ENCODE assay signal across 10 cellular contexts in the genomic region with DNA sequence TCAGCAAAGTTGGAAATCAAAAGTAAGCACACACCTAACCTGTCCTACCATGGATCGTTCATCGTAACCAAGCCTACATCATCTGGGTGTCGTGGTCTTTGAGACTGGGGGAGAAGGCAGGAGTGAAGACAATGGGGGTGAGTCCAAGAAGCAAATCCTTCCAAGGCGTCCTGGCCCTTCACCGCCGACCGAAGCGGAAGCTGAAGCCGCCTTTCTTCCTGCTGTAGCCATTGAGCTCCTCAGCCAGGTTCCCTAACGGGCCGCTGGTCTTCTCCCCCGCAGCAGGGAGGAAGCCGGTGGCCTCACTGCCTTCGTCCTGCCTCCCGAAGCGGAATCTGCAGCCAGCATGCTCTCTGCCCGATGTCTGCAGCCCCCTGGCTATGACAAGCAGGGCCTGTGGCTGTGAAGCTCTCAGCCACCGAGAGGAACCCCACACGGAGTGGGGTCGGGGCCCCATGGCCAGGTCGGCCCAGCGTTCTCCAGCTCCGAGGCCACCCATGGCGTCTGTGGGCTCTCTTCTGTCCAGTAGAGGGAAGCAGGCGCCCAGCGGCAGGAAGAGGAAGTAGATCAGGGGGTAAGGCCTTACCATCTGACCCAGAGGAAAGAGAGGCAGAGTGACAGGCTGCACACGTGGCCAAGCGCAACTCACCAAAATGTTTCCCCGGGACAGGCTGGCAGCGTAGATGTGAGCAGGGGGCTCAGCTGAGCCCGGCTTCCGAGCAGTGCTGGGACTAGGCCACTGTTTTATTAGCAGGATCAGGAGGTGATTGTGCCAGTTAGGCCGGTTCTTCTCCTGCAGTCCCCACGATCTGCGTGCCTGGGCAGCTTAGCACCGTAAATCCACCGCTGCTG. TPM values are rescaled to one million over a fixed set of nuclear protein-coding genes. Genes with fewer than 3 reads are reported as not detected.
A peak's percentile ranks its signal among the peaks of the same experiment; 100 is the strongest.
DNase-seq lines count a peak whose midpoint lies in the region; ATAC-seq and TF ChIP-seq lines count a peak whose summit lies in the region.
"Had no signal": no experiment of that assay in that cellular context is flagged by ENCODE, and none has a peak within 500 bp of the region (broad histone marks: within the 10 kb centered on the region; RNA-seq: fewer than 3 reads in every experiment).

No MANE protein-coding gene starts in this region.

- no peaks in the 10 kb centered on the region for H3K9me3 Mint-ChIP-seq in activated naive CD8-positive, alpha-beta T cell treated with anti-CD3 and anti-CD28 coated beads, Interleukin-2, amount 50 U/mL, for 24 hours

- H3K27me3 Mint-ChIP-seq in activated naive CD8-positive, alpha-beta T cell treated with anti-CD3 and anti-CD28 coated beads, Interleukin-2, amount 50 U/mL, for 24 hours = no peaks in the 10 kb centered on the region

- intact Hi-C loops in sigmoid colon (cut with DNase I) = no loop called here

- H3K79me2 ChIP-seq in hepatocyte = no peaks in the 10 kb centered on the region

- H3K9me3 ChIP-seq in HEK293 (ENCODE audit: control insufficient read depth, insufficient read depth, low read depth, low read length) (no peaks in the 10 kb centered on the region), hepatocyte (ENCODE audit: low read depth) (no peaks in the 10 kb centered on the region), sigmoid colon (no peaks in the 10 kb centered on the region)

- no peak overlapping the region for H2AFZ ChIP-seq in hepatocyte

- no peak overlapping the region for H3K4me2 ChIP-seq in hepatocyte

- H3K36me3 ChIP-seq in HEK293 (ENCODE audit: control insufficient read depth in 2 of 2, insufficient read depth in 1 of 2, low read length in 2 of 2) (peaks cover 0 to 42% of the 10 kb centered on the region in 2 experiments; a peak in 1 of 3 replicates), hepatocyte (replicated peaks; ENCODE audit: insufficient read depth, low read depth) (no peaks in the 10 kb centered on the region), sigmoid colon (peaks cover 30 to 54% (median 43%) of the 10 kb centered on the region in 4 donors)

- no peak for DNase-seq in activated naive CD8-positive, alpha-beta T cell treated with anti-CD3 and anti-CD28 coated beads, Interleukin-2, amount 50 U/mL, for 24 hours
- no peak for DNase-seq in hepatocyte (ENCODE audit: low spot score)
- DNase-seq in sigmoid colon = no peak
- DNase-seq in RPMI8226 = no peak
- DNase-seq in GM10266 (ENCODE audit: extremely low spot score) = no peak
- DNase-seq: activated CD4-positive, alpha-beta T cell treated with anti-CD3 and anti-CD28 coated beads, Interleukin-2, amount 50 U/mL, for 48 hours; cerebellar nuclear complex had no signal

- no peaks in the 10 kb centered on the region for H3K9me2 ChIP-seq in hepatocyte (replicated peaks; ENCODE audit: insufficient read depth)

- CTCF ChIA-PET in HEK293 (lab: Yijun Ruan, JAX) = interaction anchor here (0.6 to 2.9 kb wide), 12 partner anchors 23 to 211 kb away, joined by 3 to 13 read pairs (median 6); no protein-coding TSS in a partner anchor

- H3K27ac ChIP-seq in HEK293 (ENCODE audit: extremely low read depth, low read depth, low read length) (no peak overlapping the region), hepatocyte (no peak overlapping the region), sigmoid colon (peak overlapping the region in 3 of 4 donors; percentile 40 to 63 (median 49))

- TF ChIP-seq POLR2A in sigmoid colon (IDR thresholded peaks at IDR 0.05) = no peak

- ATAC-seq in activated naive CD8-positive, alpha-beta T cell treated with anti-CD3 and anti-CD28 coated beads, Interleukin-2, amount 50 U/mL, for 24 hours = peak; percentile 27
- ATAC-seq in GM19324 (IDR thresholded peaks at IDR 0.05; ENCODE audit: low FRiP score, unreplicated experiment) (no peak), HG02763 (IDR thresholded peaks at IDR 0.05; ENCODE audit: unreplicated experiment) (no peak)

- H3K27ac Mint-ChIP-seq in activated naive CD8-positive, alpha-beta T cell treated with anti-CD3 and anti-CD28 coated beads, Interleukin-2, amount 50 U/mL, for 24 hours = no peak overlapping the region

- H3K36me3 Mint-ChIP-seq in activated naive CD8-positive, alpha-beta T cell treated with anti-CD3 and anti-CD28 coated beads, Interleukin-2, amount 50 U/mL, for 24 hours (ENCODE audit: low read depth) = no peaks in the 10 kb centered on the region

- no peak overlapping the region for H3K4me3 ChIP-seq in HEK293 (ENCODE audit: low read depth, low read length)
- no peak overlapping the region for H3K4me3 ChIP-seq in hepatocyte
- no peak overlapping the region for H3K4me3 ChIP-seq in sigmoid colon

- H4K20me1 ChIP-seq in hepatocyte (ENCODE audit: insufficient read depth, poor library complexity, severe bottlenecking) = no peaks in the 10 kb centered on the region

- TF ChIP-seq EP300 in sigmoid colon (IDR thresholded peaks at IDR 0.05) = no peak

- H3K4me3 Mint-ChIP-seq in activated naive CD8-positive, alpha-beta T cell treated with anti-CD3 and anti-CD28 coated beads, Interleukin-2, amount 50 U/mL, for 24 hours = no peak overlapping the region

- POLR2A ChIA-PET in HEK293 (lab: Yijun Ruan, JAX) = interaction anchor here (1.0 kb wide), 1 partner anchor 46 kb away, joined by 3 read pairs; no protein-coding TSS in a partner anchor

- H3K27me3 ChIP-seq in hepatocyte (no peaks in the 10 kb centered on the region), sigmoid colon (peaks cover 0 to 11% (median 0%) of the 10 kb centered on the region in 3 donors)

- TF ChIP-seq CTCF in HEK293 (tag by site-specific recombination; IDR thresholded peaks at IDR 0.05) (peak; percentile 53), hepatocyte (IDR thresholded peaks at IDR 0.05; ENCODE audit: poor library complexity) (peak; percentile 20), sigmoid colon (IDR thresholded peaks at IDR 0.05) (peak in 2 of 4 experiments; percentile 21 to 33), GM10266 (IDR thresholded peaks at IDR 0.05; ENCODE audit: control insufficient read depth, insufficient read depth, low read depth, missing control alignments) (no peak)

- H3K4me1 Mint-ChIP-seq in activated naive CD8-positive, alpha-beta T cell treated with anti-CD3 and anti-CD28 coated beads, Interleukin-2, amount 50 U/mL, for 24 hours = no peaks in the 10 kb centered on the region

- H3K4me1 ChIP-seq in HEK293 (ENCODE audit: control insufficient read depth, insufficient read depth, low read length) (no peaks in the 10 kb centered on the region), hepatocyte (ENCODE audit: insufficient read depth) (no peaks in the 10 kb centered on the region), sigmoid colon (peaks cover 0 to 40% (median 32%) of the 10 kb centered on the region in 4 donors)

- WGBS in hepatocyte (ENCODE audit: low lambda C conversion rate, missing lambda C conversion rate) = 90% methylated on average over 37 of the region's 37 CpGs
- 58 to 70% methylated on average over 37 of the region's 37 CpGs for WGBS in sigmoid colon, 2 donors

TF ChIP-seq in HEK293, 187 proteins besides CTCF, POLR2A, EP300 and RAD21:
- TF ChIP-seq ZFP69B (tag by site-specific recombination; IDR thresholded peaks at IDR 0.05) (no peak), ZNF654 (tag by site-specific recombination; IDR thresholded peaks at IDR 0.05; ENCODE audit: low read depth) (0 out of 2 replicates have a peak, but pooled peaks have one; percentile 4), ZNF560 (tag by site-specific recombination; IDR thresholded peaks at IDR 0.05; ENCODE audit: borderline replicate concordance) (no peak), ZNF521 (tag by site-specific recombination; IDR thresholded peaks at IDR 0.05) (no peak)
- TF ChIP-seq, protein P1, sequence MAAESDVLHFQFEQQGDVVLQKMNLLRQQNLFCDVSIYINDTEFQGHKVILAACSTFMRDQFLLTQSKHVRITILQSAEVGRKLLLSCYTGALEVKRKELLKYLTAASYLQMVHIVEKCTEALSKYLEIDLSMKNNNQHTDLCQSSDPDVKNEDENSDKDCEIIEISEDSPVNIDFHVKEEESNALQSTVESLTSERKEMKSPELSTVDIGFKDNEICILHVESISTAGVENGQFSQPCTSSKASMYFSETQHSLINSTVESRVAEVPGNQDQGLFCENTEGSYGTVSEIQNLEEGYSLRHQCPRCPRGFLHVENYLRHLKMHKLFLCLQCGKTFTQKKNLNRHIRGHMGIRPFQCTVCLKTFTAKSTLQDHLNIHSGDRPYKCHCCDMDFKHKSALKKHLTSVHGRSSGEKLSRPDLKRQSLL (tag by site-specific recombination; IDR thresholded peaks at IDR 0.05) = no peak
- TF ChIP-seq, protein P2, sequence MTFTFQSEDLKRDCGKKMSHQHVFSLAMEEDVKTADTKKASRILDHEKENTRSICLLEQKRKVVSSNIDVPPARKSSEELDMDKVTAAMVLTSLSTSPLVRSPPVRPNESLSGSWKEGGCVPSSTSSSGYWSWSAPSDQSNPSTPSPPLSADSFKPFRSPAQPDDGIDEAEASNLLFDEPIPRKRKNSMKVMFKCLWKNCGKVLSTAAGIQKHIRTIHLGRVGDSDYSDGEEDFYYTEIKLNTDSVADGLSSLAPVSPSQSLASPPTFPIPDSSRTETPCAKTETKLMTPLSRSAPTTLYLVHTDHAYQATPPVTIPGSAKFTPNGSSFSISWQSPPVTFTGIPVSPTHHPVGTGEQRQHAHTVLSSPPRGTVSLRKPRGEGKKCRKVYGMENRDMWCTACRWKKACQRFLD (tag by site-specific recombination; IDR thresholded peaks at IDR 0.05) = no peak

RNA-seq across cellular contexts. Expression of gene QRFP, which starts 3.1 kb away (rescaled TPM):
- not detected in 2 replicates for total RNA-seq in hepatocyte
- polyA plus RNA-seq in hepatocyte = 0.21 and 0.74 TPM in 2 replicates
- total RNA-seq in sigmoid colon = not detected
- under 1 TPM in 1 of 3 donors, not detected in 2; 0.20 TPM for polyA plus RNA-seq in sigmoid colon

RNA-seq across cellular contexts. Expression of gene FIBCD1, which starts 45.6 kb away (rescaled TPM):
- total RNA-seq in hepatocyte (0.33 TPM in 1 of 2 replicates, not detected in the other), sigmoid colon (under 1 TPM in 1 of 4 donors, not detected in 3; 0.36 TPM)
- polyA plus RNA-seq in hepatocyte (0.73 TPM in 1 of 2 replicates, not detected in the other), sigmoid colon (10 to 100 TPM in 2 of 3 donors, 1 to 10 TPM in 1; 9.6 to 11.9 (median 11.6) TPM)

RNA-seq across cellular contexts. Expression of gene ABL1, which starts 58.4 kb away (rescaled TPM):
- total RNA-seq in hepatocyte (44.5 and 46.6 TPM in 2 replicates), sigmoid colon (100 to 1,000 TPM in 2 of 4 donors, 10 to 100 TPM in 2; 69.6 to 127 (median 101) TPM)
- polyA plus RNA-seq in hepatocyte (41.1 and 43.2 TPM in 2 replicates), sigmoid colon (10 to 100 TPM; 24.5 to 50.0 (median 31.8) TPM)

Comparison
In these comparisons a context has a peak if more than half of its experiments do, and no peak if none do; other contexts are left out.
1. H3K27ac ChIP-seq: peak in sigmoid colon (3 of 4); none in HEK293 (single experiment) and hepatocyte (single experiment).